Comparison of ENCODE assay signal across 1 cellular context in the genomic region with DNA sequence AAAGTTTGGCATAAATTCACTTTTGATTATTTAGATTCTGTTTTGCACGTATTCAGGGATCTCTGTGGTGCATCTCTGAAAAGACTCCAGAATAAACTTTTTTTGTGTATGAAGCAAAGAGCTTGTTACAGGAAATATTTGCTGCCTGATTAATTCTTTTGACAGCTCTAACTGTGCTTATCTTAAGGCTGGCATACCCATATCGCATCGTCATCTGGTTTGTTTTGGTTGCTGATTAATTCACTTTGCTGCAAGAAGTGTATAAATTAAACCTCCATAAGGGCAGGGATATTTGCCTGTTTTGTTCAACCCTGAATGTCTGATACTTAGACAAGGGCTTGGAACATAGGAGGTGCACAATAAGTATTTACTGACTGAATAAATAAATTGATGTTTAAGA.
TF ChIP-seq lines count a peak whose summit lies in the region.

No MANE protein-coding gene starts in this region.

TF ChIP-seq in IMR-90, 13 proteins besides CTCF, POLR2A, EP300 and RAD21 (continued from another document):
- TF ChIP-seq, protein P1, sequence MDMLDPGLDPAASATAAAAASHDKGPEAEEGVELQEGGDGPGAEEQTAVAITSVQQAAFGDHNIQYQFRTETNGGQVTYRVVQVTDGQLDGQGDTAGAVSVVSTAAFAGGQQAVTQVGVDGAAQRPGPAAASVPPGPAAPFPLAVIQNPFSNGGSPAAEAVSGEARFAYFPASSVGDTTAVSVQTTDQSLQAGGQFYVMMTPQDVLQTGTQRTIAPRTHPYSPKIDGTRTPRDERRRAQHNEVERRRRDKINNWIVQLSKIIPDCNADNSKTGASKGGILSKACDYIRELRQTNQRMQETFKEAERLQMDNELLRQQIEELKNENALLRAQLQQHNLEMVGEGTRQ (IDR thresholded peaks at IDR 0.05; ENCODE audit: low read depth, low read length) = no peak
- no peak for TF ChIP-seq MXI1 (IDR thresholded peaks at IDR 0.05; ENCODE audit: borderline replicate concordance, low read depth, low read length)
- no peak for TF ChIP-seq SMC3 (IDR thresholded peaks at IDR 0.05; ENCODE audit: low read depth, low read length)
